ENCODE assay signal across 25 cellular contexts in genomic region chr2:184560603-184561002, GRCh38. TPM values are rescaled to one million over a fixed set of nuclear protein-coding genes. Genes with fewer than 3 reads are reported as not detected.
"Had no signal": no experiment of that assay in that cellular context is flagged by ENCODE, and none has a peak within 500 bp of the region (broad histone marks: within the 10 kb centered on the region; RNA-seq: fewer than 3 reads in every experiment).

No MANE protein-coding gene starts in this region.

- H3K4me1 ChIP-seq: adrenal gland had no signal

- FAIRE-seq: bronchial epithelial cell had no signal

- DNase-seq: activated CD4-positive, alpha-beta T cell treated with anti-CD3 and anti-CD28 coated beads for 48 hours; activated CD4-positive, alpha-beta T cell treated with anti-CD3 and anti-CD28 coated beads, Interleukin-2, amount 50 U/mL, for 4 hours; activated CD8-positive, alpha-beta T cell treated with anti-CD3 and anti-CD28 coated beads, Interleukin-2, amount 10 ng/mL, durations not matched to agents 7 days and 5 days; activated effector memory CD4-positive, alpha-beta T cell treated with anti-CD3 and anti-CD28 coated beads, Interleukin-2, amount 50 U/mL, for 16 hours; activated naive CD4-positive, alpha-beta T cell treated with anti-CD3 and anti-CD28 coated beads for 36 hours; activated T-cell treated with anti-CD3 and anti-CD28 coated beads, Interleukin-2, amount 50 U/mL, for 4 hours; adrenal gland; anterior cingulate cortex; central memory CD4-positive, alpha-beta T cell; MG63; MV-4-11; NCI-H1092 treated with DMSO at 0.1 percent for 48 hours; NCI-H1417 treated with DMSO at 0.1 percent for 48 hours; NCI-H1694; NCI-H2029; NCI-H2107; NCI-H2171 treated with DMSO at 0.1 percent for 48 hours; NCI-H510A treated with DMSO at 0.1 percent for 48 hours; PC-3; T-cell; T-helper 2 cell had no signal

- H3K9me3 ChIP-seq: adrenal gland, MG63 had no signal

- H3K4me3 ChIP-seq: adrenal gland, MG63, SK-N-MC had no signal

- ATAC-seq: activated CD4-positive, CD25-positive, alpha-beta regulatory T cell treated with anti-CD3 and anti-CD28 coated beads, Interleukin-2, amount 50 U/mL, for 24 hours; activated CD8-positive, alpha-beta T cell treated with anti-CD3 and anti-CD28 coated beads, Interleukin-2, amount 10 ng/mL, durations not matched to agents 7 days and 5 days; activated T-cell treated with anti-CD3 and anti-CD28 coated beads, Interleukin-2, amount 50 U/mL, for 4 hours; PC-3; T-cell had no signal

- H3K27ac ChIP-seq: adrenal gland, SK-N-MC, VCaP had no signal

- H3K27me3 ChIP-seq: adrenal gland, MG63 had no signal

- H3K36me3 ChIP-seq: adrenal gland, MG63 had no signal

RNA-seq across cellular contexts. Expression of gene ZNF804A, which starts 37.7 kb away (rescaled TPM):
- total RNA-seq: activated CD8-positive, alpha-beta T cell treated with anti-CD3 and anti-CD28 coated beads, Interleukin-2, amount 10 ng/mL, durations not matched to agents 7 days and 5 days; activated naive CD4-positive, alpha-beta T cell treated with anti-CD3 and anti-CD28 coated beads for 36 hours; activated T-cell treated with anti-CD3 and anti-CD28 coated beads, Interleukin-2, amount 50 U/mL, for 4 hours; bronchial epithelial cell had no signal
